1 cellular context compared by ENCODE assay signal in genomic region chr13:20525601-20526544, GRCh38.
TF ChIP-seq lines count a peak whose summit lies in the region.

A gene with protein sequence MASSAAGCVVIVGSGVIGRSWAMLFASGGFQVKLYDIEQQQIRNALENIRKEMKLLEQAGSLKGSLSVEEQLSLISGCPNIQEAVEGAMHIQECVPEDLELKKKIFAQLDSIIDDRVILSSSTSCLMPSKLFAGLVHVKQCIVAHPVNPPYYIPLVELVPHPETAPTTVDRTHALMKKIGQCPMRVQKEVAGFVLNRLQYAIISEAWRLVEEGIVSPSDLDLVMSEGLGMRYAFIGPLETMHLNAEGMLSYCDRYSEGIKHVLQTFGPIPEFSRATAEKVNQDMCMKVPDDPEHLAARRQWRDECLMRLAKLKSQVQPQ (minus strand): TSS chr13:20525857. CDS start chr13:20525794, 63 bp downstream.

TF ChIP-seq in K562, 482 proteins besides CTCF, POLR2A, EP300 and RAD21 (continued from another document and continues in another):
- 0 out of 2 replicates have a peak, but pooled peaks have one; percentile 24 for TF ChIP-seq ZBTB40 (IDR thresholded peaks at IDR 0.05)
- no peak for TF ChIP-seq ZBTB40 (CRISPR knock-in tag; IDR thresholded peaks at IDR 0.05)
- TF ChIP-seq, protein P1, sequence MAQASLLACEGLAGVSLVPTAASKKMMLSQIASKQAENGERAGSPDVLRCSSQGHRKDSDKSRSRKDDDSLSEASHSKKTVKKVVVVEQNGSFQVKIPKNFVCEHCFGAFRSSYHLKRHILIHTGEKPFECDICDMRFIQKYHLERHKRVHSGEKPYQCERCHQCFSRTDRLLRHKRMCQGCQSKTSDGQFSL (CRISPR knock-in tag; IDR thresholded peaks at IDR 0.05), result no peak
- TF ChIP-seq, protein P1 (tag; IDR thresholded peaks at IDR 0.05), result no peak
- TF ChIP-seq ZBTB7A (IDR thresholded peaks at IDR 0.05; ENCODE audit: borderline replicate concordance, control insufficient read depth, low read depth, low read length), result peak; percentile 48; the same call in 1 of the 2 replicates
- TF ChIP-seq ATF1 (CRISPR knock-in tag; IDR thresholded peaks at IDR 0.05), result no peak
- peak; percentile 49 for TF ChIP-seq ATF1 (tag; IDR thresholded peaks at IDR 0.05)
- peak; percentile 66 for TF ChIP-seq CREB1 (IDR thresholded peaks at IDR 0.05)
- no peak for TF ChIP-seq CREB1 (CRISPR knock-in tag; IDR thresholded peaks at IDR 0.05)
- TF ChIP-seq E2F6 (IDR thresholded peaks at IDR 0.05; ENCODE audit: borderline replicate concordance in 1 of 2, extremely low read depth in 1 of 2, insufficient read depth in 1 of 2, insufficient read length in 1 of 2, low read depth in 1 of 2, low read length in 1 of 2, poor library complexity in 1 of 2, severe bottlenecking in 1 of 2), result peak; percentile 62 to 73
- no peak for TF ChIP-seq ADNP (tag; IDR thresholded peaks at IDR 0.05)
- TF ChIP-seq ELF4 (CRISPR knock-in tag; IDR thresholded peaks at IDR 0.05), result no peak
- TF ChIP-seq FOXM1 (IDR thresholded peaks at IDR 0.05; ENCODE audit: low read depth), result no peak
- TF ChIP-seq FOXM1 (CRISPR knock-in tag; IDR thresholded peaks at IDR 0.05; ENCODE audit: low read depth), result no peak
- no peak for TF ChIP-seq ZNF212 (CRISPR knock-in tag; IDR thresholded peaks at IDR 0.05)
- TF ChIP-seq PTBP1 (IDR thresholded peaks at IDR 0.05; ENCODE audit: low read depth, low read length), result no peak
- no peak for TF ChIP-seq LARP7 (IDR thresholded peaks at IDR 0.05)
- no peak for TF ChIP-seq HMG20A (CRISPR knock-in tag; conservative IDR thresholded peaks at IDR 0.05)
- no peak for TF ChIP-seq ZNF518B (CRISPR knock-in tag; IDR thresholded peaks at IDR 0.05)
- TF ChIP-seq, protein P2, sequence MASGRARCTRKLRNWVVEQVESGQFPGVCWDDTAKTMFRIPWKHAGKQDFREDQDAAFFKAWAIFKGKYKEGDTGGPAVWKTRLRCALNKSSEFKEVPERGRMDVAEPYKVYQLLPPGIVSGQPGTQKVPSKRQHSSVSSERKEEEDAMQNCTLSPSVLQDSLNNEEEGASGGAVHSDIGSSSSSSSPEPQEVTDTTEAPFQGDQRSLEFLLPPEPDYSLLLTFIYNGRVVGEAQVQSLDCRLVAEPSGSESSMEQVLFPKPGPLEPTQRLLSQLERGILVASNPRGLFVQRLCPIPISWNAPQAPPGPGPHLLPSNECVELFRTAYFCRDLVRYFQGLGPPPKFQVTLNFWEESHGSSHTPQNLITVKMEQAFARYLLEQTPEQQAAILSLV (tag; IDR thresholded peaks at IDR 0.05), result no peak
- TF ChIP-seq DACH1 (IDR thresholded peaks at IDR 0.05; ENCODE audit: partially characterized antibody), result no peak
- TF ChIP-seq HES1 (IDR thresholded peaks at IDR 0.05; ENCODE audit: low read depth), result no peak
- no peak for TF ChIP-seq HNRNPH1 (optimal IDR thresholded peaks at IDR 0.05; ENCODE audit: low read depth, low read length)
- no peak for TF ChIP-seq MTF1 (CRISPR knock-in tag; IDR thresholded peaks at IDR 0.05; ENCODE audit: borderline replicate concordance)
- no peak for TF ChIP-seq ZNF354B (CRISPR knock-in tag; IDR thresholded peaks at IDR 0.05)
- TF ChIP-seq MYC (IDR thresholded peaks at IDR 0.05; ENCODE audit: low read depth, low read length), result no peak
- TF ChIP-seq MYC (CRISPR knock-in tag; IDR thresholded peaks at IDR 0.05; ENCODE audit: borderline replicate concordance, low read depth), result no peak
- TF ChIP-seq YY1 (IDR thresholded peaks at IDR 0.05; ENCODE audit: borderline replicate concordance in 1 of 3, control insufficient read depth in 1 of 3, extremely low read depth in 1 of 3, insufficient read depth in 3 of 3, insufficient read length in 1 of 3, insufficient replicate concordance in 2 of 3, low read depth in 1 of 3, low read length in 2 of 3), result peak in 2 of 3 experiments; percentile 69 to 74
- TF ChIP-seq NR4A1 (CRISPR knock-in tag; IDR thresholded peaks at IDR 0.05), result no peak
- no peak for TF ChIP-seq NR4A1 (tag; IDR thresholded peaks at IDR 0.05)
- no peak for TF ChIP-seq ATF3 (IDR thresholded peaks at IDR 0.05)
- no peak for TF ChIP-seq ATF3 (CRISPR knock-in tag; conservative IDR thresholded peaks at IDR 0.05)
- TF ChIP-seq MAZ (CRISPR knock-in tag; conservative IDR thresholded peaks at IDR 0.05 in 1 of 2, IDR thresholded peaks at IDR 0.05 in 1 of 2), result 0 out of 4 replicates have a peak, but pooled peaks of 1 of the 2 experiments have one; percentile 35
- no peak for TF ChIP-seq ZNF184 (CRISPR knock-in tag; IDR thresholded peaks at IDR 0.05)
- TF ChIP-seq BCOR (IDR thresholded peaks at IDR 0.05), result no peak
- TF ChIP-seq MECOM (CRISPR knock-in tag; IDR thresholded peaks at IDR 0.05), result no peak
- TF ChIP-seq LEF1 (IDR thresholded peaks at IDR 0.05), result no peak
- no peak for TF ChIP-seq ZNF511 (CRISPR knock-in tag; IDR thresholded peaks at IDR 0.05)
- no peak for TF ChIP-seq SMARCA5 (IDR thresholded peaks at IDR 0.05)
- TF ChIP-seq HOXB6 (CRISPR knock-in tag; IDR thresholded peaks at IDR 0.05; ENCODE audit: borderline replicate concordance), result no peak
- TF ChIP-seq, protein P3, sequence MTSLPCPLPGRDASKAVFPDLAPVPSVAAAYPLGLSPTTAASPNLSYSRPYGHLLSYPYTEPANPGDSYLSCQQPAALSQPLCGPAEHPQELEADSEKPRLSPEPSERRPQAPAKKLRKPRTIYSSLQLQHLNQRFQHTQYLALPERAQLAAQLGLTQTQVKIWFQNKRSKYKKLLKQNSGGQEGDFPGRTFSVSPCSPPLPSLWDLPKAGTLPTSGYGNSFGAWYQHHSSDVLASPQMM (CRISPR knock-in tag; IDR thresholded peaks at IDR 0.05), result no peak
- no peak for TF ChIP-seq DNMT1 (IDR thresholded peaks at IDR 0.05)
- TF ChIP-seq ZNF311 (CRISPR knock-in tag; IDR thresholded peaks at IDR 0.05), result no peak
- TF ChIP-seq, protein P4, sequence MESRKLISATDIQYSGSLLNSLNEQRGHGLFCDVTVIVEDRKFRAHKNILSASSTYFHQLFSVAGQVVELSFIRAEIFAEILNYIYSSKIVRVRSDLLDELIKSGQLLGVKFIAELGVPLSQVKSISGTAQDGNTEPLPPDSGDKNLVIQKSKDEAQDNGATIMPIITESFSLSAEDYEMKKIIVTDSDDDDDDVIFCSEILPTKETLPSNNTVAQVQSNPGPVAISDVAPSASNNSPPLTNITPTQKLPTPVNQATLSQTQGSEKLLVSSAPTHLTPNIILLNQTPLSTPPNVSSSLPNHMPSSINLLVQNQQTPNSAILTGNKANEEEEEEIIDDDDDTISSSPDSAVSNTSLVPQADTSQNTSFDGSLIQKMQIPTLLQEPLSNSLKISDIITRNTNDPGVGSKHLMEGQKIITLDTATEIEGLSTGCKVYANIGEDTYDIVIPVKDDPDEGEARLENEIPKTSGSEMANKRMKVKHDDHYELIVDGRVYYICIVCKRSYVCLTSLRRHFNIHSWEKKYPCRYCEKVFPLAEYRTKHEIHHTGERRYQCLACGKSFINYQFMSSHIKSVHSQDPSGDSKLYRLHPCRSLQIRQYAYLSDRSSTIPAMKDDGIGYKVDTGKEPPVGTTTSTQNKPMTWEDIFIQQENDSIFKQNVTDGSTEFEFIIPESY (CRISPR knock-in tag; IDR thresholded peaks at IDR 0.05), result no peak
